9 cellular contexts compared by ENCODE assay signal in the genomic region with DNA sequence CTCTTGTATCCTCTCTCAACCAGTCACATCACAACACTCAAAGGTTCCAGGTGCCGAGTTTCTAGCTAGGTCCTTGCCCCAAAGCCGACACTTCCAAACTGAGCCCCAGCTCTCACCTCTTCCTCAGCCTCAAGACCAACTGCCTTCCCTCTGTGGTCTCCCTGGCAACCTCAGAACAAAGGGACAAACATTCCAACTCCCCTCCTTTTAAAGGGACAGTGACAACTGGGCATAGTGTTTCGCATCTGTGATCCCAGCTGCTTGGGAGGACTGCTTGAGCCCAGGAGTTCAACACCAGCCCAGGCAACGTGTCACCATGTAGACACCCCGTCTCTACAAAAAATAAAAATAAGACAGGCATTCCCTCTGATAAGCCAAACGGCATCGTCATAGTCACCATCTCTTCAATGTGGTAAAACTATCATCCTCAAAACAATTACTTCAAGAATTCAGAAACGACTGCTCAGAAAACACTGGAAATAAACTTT. TPM values are rescaled to one million over a fixed set of nuclear protein-coding genes. Genes with fewer than 3 reads are reported as not detected.
DNase-seq lines count a peak whose midpoint lies in the region; ATAC-seq and TF ChIP-seq lines count a peak whose summit lies in the region.
"Had no signal": no experiment of that assay in that cellular context is flagged by ENCODE, and none has a peak within 500 bp of the region (broad histone marks: within the 10 kb centered on the region; RNA-seq: fewer than 3 reads in every experiment).

No MANE protein-coding gene starts in this region.

- H3K9me3 Mint-ChIP-seq in activated CD8-positive, alpha-beta memory T cell treated with anti-CD3 and anti-CD28 coated beads, Interleukin-2, amount 10 ng/mL, durations not matched to agents 7 days and 5 days (ENCODE audit: low read depth) = no peaks in the 10 kb centered on the region

- in situ Hi-C loops in SK-MEL-5 (cut with HindIII; ENCODE audit: low pct_unique_long_range_greater_than_20kb, low sequenced_read_pairs) = no loop called here

- no peak overlapping the region for H3K27ac ChIP-seq in psoas muscle
- H3K27ac ChIP-seq: ovary had no signal

- no peak for ATAC-seq in activated CD8-positive, alpha-beta memory T cell treated with anti-CD3 and anti-CD28 coated beads, Interleukin-2, amount 10 ng/mL, durations not matched to agents 7 days and 5 days
- ATAC-seq in psoas muscle (peak; percentile 60 to 78 (median 71)), HG03175 (IDR thresholded peaks at IDR 0.05; ENCODE audit: unreplicated experiment) (no peak), HG03520 (IDR thresholded peaks at IDR 0.05; ENCODE audit: unreplicated experiment) (no peak)

- CTCF ChIA-PET in activated CD8-positive, alpha-beta memory T cell treated with anti-CD3 and anti-CD28 coated beads, Interleukin-2, amount 10 ng/mL, durations not matched to agents 7 days and 5 days (lab: Charles Lee) = interaction anchor here (18.3 kb wide), 1 partner anchor 11 kb away, joined by 268 read pairs; no protein-coding TSS in a partner anchor

- peaks cover 63% of the 10 kb centered on the region for H3K4me1 ChIP-seq in psoas muscle

- H3K4me3 Mint-ChIP-seq in activated CD8-positive, alpha-beta memory T cell treated with anti-CD3 and anti-CD28 coated beads, Interleukin-2, amount 10 ng/mL, durations not matched to agents 7 days and 5 days = peak overlapping the region; percentile 13

- peaks cover 12 to 41% of the 10 kb centered on the region in 2 donors for H3K36me3 ChIP-seq in psoas muscle (ENCODE audit: insufficient read depth in 1 of 2, low read depth in 1 of 2)
- H3K36me3 ChIP-seq: ovary had no signal

- peak overlapping the region; percentile 5 for H3K4me3 ChIP-seq in psoas muscle
- H3K4me3 ChIP-seq: ovary had no signal

- H3K9me3 ChIP-seq in psoas muscle = no peaks in the 10 kb centered on the region
- H3K9me3 ChIP-seq: ovary had no signal

- WGBS in psoas muscle, 3 donors = 9 to 17% (median 12%) methylated on average over 8 of the region's 8 CpGs

- intact Hi-C loops in psoas muscle (cut with DNase I) = no loop called here

- H3K36me3 Mint-ChIP-seq in activated CD8-positive, alpha-beta memory T cell treated with anti-CD3 and anti-CD28 coated beads, Interleukin-2, amount 10 ng/mL, durations not matched to agents 7 days and 5 days = peaks cover 34% of the 10 kb centered on the region

- H3K27me3 Mint-ChIP-seq in activated CD8-positive, alpha-beta memory T cell treated with anti-CD3 and anti-CD28 coated beads, Interleukin-2, amount 10 ng/mL, durations not matched to agents 7 days and 5 days = no peaks in the 10 kb centered on the region

- no peak for TF ChIP-seq CTCF in psoas muscle (IDR thresholded peaks at IDR 0.05)

- peak; percentile 50 for DNase-seq in activated CD8-positive, alpha-beta memory T cell treated with anti-CD3 and anti-CD28 coated beads, Interleukin-2, amount 10 ng/mL, durations not matched to agents 7 days and 5 days
- no peak for DNase-seq in activated CD8-positive, alpha-beta memory T cell treated with anti-CD3 and anti-CD28 coated beads, Interleukin-2, amount 50 U/mL, for 48 hours
- DNase-seq in SK-MEL-5 (ENCODE audit: low read depth, low spot score) (peak; percentile 61), globus pallidus (ENCODE audit: low spot score) (peak; percentile 77), psoas muscle (no peak), KG1 (lab: John Stamatoyannopoulos, UW) (no peak)

- H3K4me1 Mint-ChIP-seq in activated CD8-positive, alpha-beta memory T cell treated with anti-CD3 and anti-CD28 coated beads, Interleukin-2, amount 10 ng/mL, durations not matched to agents 7 days and 5 days = peaks cover 62% of the 10 kb centered on the region

- peak overlapping the region; percentile 77 for H3K27ac Mint-ChIP-seq in activated CD8-positive, alpha-beta memory T cell treated with anti-CD3 and anti-CD28 coated beads, Interleukin-2, amount 10 ng/mL, durations not matched to agents 7 days and 5 days

- no peaks in the 10 kb centered on the region for H3K27me3 ChIP-seq in psoas muscle (ENCODE audit: insufficient read depth in 3 of 3, low read length in 2 of 3)
- H3K27me3 ChIP-seq: ovary had no signal

RNA-seq across cellular contexts. Expression of gene DIDO1, which starts 11.3 kb away (rescaled TPM):
- 10 to 100 TPM; 64.6 to 87.0 TPM for total RNA-seq in activated CD8-positive, alpha-beta memory T cell treated with anti-CD3 and anti-CD28 coated beads, Interleukin-2, amount 10 ng/mL, durations not matched to agents 7 days and 5 days
- 26.4 and 29.9 TPM in 2 replicates for total RNA-seq in SK-MEL-5 (2014; rRNA removed; shearing (Covaris generic))
- polyA plus RNA-seq in SK-MEL-5 (2015; cell fraction: cytosol; rRNA removed) = 30.1 and 35.0 TPM in 2 replicates
- polyA plus RNA-seq in SK-MEL-5 (2015; cell fraction: nucleus; rRNA removed) = 107 and 134 TPM in 2 replicates
- total RNA-seq in psoas muscle = 10 to 100 TPM; 23.0 to 32.4 (median 27.9) TPM
- polyA plus RNA-seq in psoas muscle = 10 to 100 TPM in 2 of 3 donors, 1 to 10 TPM in 1; 10.0 to 23.9 (median 12.7) TPM

RNA-seq across cellular contexts. Expression of gene GID8, which starts 22.9 kb away (rescaled TPM):
- total RNA-seq in activated CD8-positive, alpha-beta memory T cell treated with anti-CD3 and anti-CD28 coated beads, Interleukin-2, amount 10 ng/mL, durations not matched to agents 7 days and 5 days = 10 to 100 TPM; 29.8 to 36.8 TPM
- total RNA-seq in SK-MEL-5 (2014; rRNA removed; shearing (Covaris generic)) = 21.4 and 23.3 TPM in 2 replicates
- 27.1 and 31.1 TPM in 2 replicates for polyA plus RNA-seq in SK-MEL-5 (2015; cell fraction: cytosol; rRNA removed)
- 19.9 and 30.2 TPM in 2 replicates for polyA plus RNA-seq in SK-MEL-5 (2015; cell fraction: nucleus; rRNA removed)
- total RNA-seq in psoas muscle = 10 to 100 TPM; 12.8 to 14.9 (median 14.3) TPM
- 10 to 100 TPM in 2 of 3 donors, 1 to 10 TPM in 1; 7.3 to 15.9 (median 14.2) TPM for polyA plus RNA-seq in psoas muscle

RNA-seq across cellular contexts. Expression of gene SLC17A9, which starts 37.5 kb away (rescaled TPM):
- 10 to 100 TPM; 26.1 to 34.1 TPM for total RNA-seq in activated CD8-positive, alpha-beta memory T cell treated with anti-CD3 and anti-CD28 coated beads, Interleukin-2, amount 10 ng/mL, durations not matched to agents 7 days and 5 days
- not detected in 2 replicates for total RNA-seq in SK-MEL-5 (2014; rRNA removed; shearing (Covaris generic))
- polyA plus RNA-seq in SK-MEL-5 (2015; cell fraction: cytosol; rRNA removed) = not detected in 2 replicates
- not detected in 2 replicates for polyA plus RNA-seq in SK-MEL-5 (2015; cell fraction: nucleus; rRNA removed)
- total RNA-seq in psoas muscle = 1 to 10 TPM in 1 of 4 donors, under 1 TPM in 3; 0.32 to 1.0 (median 0.92) TPM
- polyA plus RNA-seq in psoas muscle = under 1 TPM; 0.59 to 0.88 (median 0.69) TPM

RNA-seq across cellular contexts. Expression of gene TCFL5, which starts 53.4 kb away (rescaled TPM):
- 1 to 10 TPM; 6.6 to 6.7 TPM for total RNA-seq in activated CD8-positive, alpha-beta memory T cell treated with anti-CD3 and anti-CD28 coated beads, Interleukin-2, amount 10 ng/mL, durations not matched to agents 7 days and 5 days
- total RNA-seq in SK-MEL-5 (2014; rRNA removed; shearing (Covaris generic)) = 54.7 and 55.2 TPM in 2 replicates
- polyA plus RNA-seq in SK-MEL-5 (2015; cell fraction: cytosol; rRNA removed) = 27.1 and 29.4 TPM in 2 replicates
- polyA plus RNA-seq in SK-MEL-5 (2015; cell fraction: nucleus; rRNA removed) = 31.6 TPM in 2 replicates
- 1 to 10 TPM; 3.6 to 5.2 (median 4.1) TPM for total RNA-seq in psoas muscle
- 1 to 10 TPM; 2.3 to 4.3 (median 2.8) TPM for polyA plus RNA-seq in psoas muscle

Comparison
In these comparisons a context has a peak if more than half of its experiments do, and no peak if none do; other contexts are left out.
1. DNase-seq: peak in activated CD8-positive, alpha-beta memory T cell treated with anti-CD3 and anti-CD28 coated beads, Interleukin-2, amount 10 ng/mL, durations not matched to agents 7 days and 5 days (single experiment), SK-MEL-5 (single experiment) and globus pallidus (single experiment); none in activated CD8-positive, alpha-beta memory T cell treated with anti-CD3 and anti-CD28 coated beads, Interleukin-2, amount 50 U/mL, for 48 hours (single experiment), psoas muscle (0 of 2) and KG1 (single experiment).
2. ATAC-seq: peak in psoas muscle (4 of 4); none in activated CD8-positive, alpha-beta memory T cell treated with anti-CD3 and anti-CD28 coated beads, Interleukin-2, amount 10 ng/mL, durations not matched to agents 7 days and 5 days (single experiment), HG03175 (single experiment) and HG03520 (single experiment).
3. RNA of gene SLC17A9, which starts 37.5 kb away (total RNA-seq): 26.1 to 34.1 TPM in activated CD8-positive, alpha-beta memory T cell treated with anti-CD3 and anti-CD28 coated beads, Interleukin-2, amount 10 ng/mL, durations not matched to agents 7 days and 5 days; 0.32 to 1.0 TPM in psoas muscle and not detected in SK-MEL-5; every median in the first group is over 10 times any median in the second.